In the genomic region with DNA sequence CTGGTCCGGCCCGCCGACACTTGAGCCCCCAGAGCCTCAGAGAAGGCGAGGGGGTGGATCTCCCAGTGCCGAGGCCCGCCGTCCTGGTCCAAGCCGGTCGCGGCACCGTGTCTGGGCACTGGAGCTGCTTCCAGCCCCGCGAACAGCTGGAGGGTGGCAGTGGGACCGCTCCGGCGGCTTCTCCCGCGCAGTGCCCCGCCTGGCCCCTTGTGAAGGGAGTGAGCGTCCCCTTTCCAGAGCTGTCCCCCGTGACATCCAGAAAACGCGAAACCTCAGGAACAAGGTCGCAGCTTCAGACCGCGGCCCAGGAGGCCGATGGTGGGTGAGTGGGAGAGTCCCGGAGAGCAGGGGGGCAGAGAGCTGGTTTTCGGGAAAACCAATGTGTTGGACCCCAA, we compare ENCODE assay signal across 1 cellular context.
A peak's percentile ranks its signal among the peaks of the same experiment; 100 is the strongest.
TF ChIP-seq lines count a peak whose summit lies in the region.

No MANE protein-coding gene starts in this region.

TF ChIP-seq in HepG2, 621 proteins besides CTCF, POLR2A, EP300 and RAD21 (continues in another document):
- TF ChIP-seq NFKB2 (CRISPR knock-in tag; IDR thresholded peaks at IDR 0.05; ENCODE audit: borderline replicate concordance) (0 out of 2 replicates have a peak, but pooled peaks have one; percentile 11), ZNF790 (CRISPR knock-in tag; IDR thresholded peaks at IDR 0.05; ENCODE audit: borderline replicate concordance) (0 out of 2 replicates have a peak, but pooled peaks have one; percentile 20), MEIS2 (CRISPR knock-in tag; IDR thresholded peaks at IDR 0.05) (0 out of 2 replicates have a peak, but pooled peaks have one; percentile 7), ZBTB42 (CRISPR knock-in tag; IDR thresholded peaks at IDR 0.05) (peak; percentile 11; the same call in 1 of the 2 replicates), HCFC1 (IDR thresholded peaks at IDR 0.05; ENCODE audit: low read depth, low read length) (no peak), ZNF713 (CRISPR knock-in tag; IDR thresholded peaks at IDR 0.05) (no peak), ZNF564 (CRISPR knock-in tag; IDR thresholded peaks at IDR 0.05) (0 out of 2 replicates have a peak, but pooled peaks have one; percentile 23), FOXA3 (CRISPR knock-in tag; IDR thresholded peaks at IDR 0.05) (no peak), ZNF557 (CRISPR knock-in tag; IDR thresholded peaks at IDR 0.05) (0 out of 2 replicates have a peak, but pooled peaks have one; percentile 4), ZFAT (CRISPR knock-in tag; conservative IDR thresholded peaks at IDR 0.05) (no peak), ZNF720 (CRISPR knock-in tag; IDR thresholded peaks at IDR 0.05) (no peak), POGZ (CRISPR knock-in tag; IDR thresholded peaks at IDR 0.05) (no peak), LCORL (IDR thresholded peaks at IDR 0.05) (no peak), LCORL (CRISPR knock-in tag; IDR thresholded peaks at IDR 0.05) (no peak)
- TF ChIP-seq, protein P1, sequence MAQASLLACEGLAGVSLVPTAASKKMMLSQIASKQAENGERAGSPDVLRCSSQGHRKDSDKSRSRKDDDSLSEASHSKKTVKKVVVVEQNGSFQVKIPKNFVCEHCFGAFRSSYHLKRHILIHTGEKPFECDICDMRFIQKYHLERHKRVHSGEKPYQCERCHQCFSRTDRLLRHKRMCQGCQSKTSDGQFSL (CRISPR knock-in tag; IDR thresholded peaks at IDR 0.05), result no peak; the same call in 1 of the 2 replicates
- TF ChIP-seq, protein P2, sequence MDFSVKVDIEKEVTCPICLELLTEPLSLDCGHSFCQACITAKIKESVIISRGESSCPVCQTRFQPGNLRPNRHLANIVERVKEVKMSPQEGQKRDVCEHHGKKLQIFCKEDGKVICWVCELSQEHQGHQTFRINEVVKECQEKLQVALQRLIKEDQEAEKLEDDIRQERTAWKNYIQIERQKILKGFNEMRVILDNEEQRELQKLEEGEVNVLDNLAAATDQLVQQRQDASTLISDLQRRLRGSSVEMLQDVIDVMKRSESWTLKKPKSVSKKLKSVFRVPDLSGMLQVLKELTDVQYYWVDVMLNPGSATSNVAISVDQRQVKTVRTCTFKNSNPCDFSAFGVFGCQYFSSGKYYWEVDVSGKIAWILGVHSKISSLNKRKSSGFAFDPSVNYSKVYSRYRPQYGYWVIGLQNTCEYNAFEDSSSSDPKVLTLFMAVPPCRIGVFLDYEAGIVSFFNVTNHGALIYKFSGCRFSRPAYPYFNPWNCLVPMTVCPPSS (IDR thresholded peaks at IDR 0.05), result no peak
- TF ChIP-seq, protein P3, sequence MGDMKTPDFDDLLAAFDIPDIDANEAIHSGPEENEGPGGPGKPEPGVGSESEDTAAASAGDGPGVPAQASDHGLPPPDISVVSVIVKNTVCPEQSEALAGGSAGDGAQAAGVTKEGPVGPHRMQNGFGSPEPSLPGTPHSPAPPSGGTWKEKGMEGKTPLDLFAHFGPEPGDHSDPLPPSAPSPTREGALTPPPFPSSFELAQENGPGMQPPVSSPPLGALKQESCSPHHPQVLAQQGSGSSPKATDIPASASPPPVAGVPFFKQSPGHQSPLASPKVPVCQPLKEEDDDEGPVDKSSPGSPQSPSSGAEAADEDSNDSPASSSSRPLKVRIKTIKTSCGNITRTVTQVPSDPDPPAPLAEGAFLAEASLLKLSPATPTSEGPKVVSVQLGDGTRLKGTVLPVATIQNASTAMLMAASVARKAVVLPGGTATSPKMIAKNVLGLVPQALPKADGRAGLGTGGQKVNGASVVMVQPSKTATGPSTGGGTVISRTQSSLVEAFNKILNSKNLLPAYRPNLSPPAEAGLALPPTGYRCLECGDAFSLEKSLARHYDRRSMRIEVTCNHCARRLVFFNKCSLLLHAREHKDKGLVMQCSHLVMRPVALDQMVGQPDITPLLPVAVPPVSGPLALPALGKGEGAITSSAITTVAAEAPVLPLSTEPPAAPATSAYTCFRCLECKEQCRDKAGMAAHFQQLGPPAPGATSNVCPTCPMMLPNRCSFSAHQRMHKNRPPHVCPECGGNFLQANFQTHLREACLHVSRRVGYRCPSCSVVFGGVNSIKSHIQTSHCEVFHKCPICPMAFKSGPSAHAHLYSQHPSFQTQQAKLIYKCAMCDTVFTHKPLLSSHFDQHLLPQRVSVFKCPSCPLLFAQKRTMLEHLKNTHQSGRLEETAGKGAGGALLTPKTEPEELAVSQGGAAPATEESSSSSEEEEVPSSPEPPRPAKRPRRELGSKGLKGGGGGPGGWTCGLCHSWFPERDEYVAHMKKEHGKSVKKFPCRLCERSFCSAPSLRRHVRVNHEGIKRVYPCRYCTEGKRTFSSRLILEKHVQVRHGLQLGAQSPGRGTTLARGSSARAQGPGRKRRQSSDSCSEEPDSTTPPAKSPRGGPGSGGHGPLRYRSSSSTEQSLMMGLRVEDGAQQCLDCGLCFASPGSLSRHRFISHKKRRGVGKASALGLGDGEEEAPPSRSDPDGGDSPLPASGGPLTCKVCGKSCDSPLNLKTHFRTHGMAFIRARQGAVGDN (CRISPR knock-in tag; IDR thresholded peaks at IDR 0.05), result peak; percentile 2
- TF ChIP-seq, protein P4, sequence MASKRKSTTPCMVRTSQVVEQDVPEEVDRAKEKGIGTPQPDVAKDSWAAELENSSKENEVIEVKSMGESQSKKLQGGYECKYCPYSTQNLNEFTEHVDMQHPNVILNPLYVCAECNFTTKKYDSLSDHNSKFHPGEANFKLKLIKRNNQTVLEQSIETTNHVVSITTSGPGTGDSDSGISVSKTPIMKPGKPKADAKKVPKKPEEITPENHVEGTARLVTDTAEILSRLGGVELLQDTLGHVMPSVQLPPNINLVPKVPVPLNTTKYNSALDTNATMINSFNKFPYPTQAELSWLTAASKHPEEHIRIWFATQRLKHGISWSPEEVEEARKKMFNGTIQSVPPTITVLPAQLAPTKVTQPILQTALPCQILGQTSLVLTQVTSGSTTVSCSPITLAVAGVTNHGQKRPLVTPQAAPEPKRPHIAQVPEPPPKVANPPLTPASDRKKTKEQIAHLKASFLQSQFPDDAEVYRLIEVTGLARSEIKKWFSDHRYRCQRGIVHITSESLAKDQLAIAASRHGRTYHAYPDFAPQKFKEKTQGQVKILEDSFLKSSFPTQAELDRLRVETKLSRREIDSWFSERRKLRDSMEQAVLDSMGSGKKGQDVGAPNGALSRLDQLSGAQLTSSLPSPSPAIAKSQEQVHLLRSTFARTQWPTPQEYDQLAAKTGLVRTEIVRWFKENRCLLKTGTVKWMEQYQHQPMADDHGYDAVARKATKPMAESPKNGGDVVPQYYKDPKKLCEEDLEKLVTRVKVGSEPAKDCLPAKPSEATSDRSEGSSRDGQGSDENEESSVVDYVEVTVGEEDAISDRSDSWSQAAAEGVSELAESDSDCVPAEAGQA (IDR thresholded peaks at IDR 0.05; ENCODE audit: low read depth), result no peak
- TF ChIP-seq, protein P4 (CRISPR knock-in tag; IDR thresholded peaks at IDR 0.05; ENCODE audit: borderline replicate concordance), result no peak
- TF ChIP-seq, protein P5, sequence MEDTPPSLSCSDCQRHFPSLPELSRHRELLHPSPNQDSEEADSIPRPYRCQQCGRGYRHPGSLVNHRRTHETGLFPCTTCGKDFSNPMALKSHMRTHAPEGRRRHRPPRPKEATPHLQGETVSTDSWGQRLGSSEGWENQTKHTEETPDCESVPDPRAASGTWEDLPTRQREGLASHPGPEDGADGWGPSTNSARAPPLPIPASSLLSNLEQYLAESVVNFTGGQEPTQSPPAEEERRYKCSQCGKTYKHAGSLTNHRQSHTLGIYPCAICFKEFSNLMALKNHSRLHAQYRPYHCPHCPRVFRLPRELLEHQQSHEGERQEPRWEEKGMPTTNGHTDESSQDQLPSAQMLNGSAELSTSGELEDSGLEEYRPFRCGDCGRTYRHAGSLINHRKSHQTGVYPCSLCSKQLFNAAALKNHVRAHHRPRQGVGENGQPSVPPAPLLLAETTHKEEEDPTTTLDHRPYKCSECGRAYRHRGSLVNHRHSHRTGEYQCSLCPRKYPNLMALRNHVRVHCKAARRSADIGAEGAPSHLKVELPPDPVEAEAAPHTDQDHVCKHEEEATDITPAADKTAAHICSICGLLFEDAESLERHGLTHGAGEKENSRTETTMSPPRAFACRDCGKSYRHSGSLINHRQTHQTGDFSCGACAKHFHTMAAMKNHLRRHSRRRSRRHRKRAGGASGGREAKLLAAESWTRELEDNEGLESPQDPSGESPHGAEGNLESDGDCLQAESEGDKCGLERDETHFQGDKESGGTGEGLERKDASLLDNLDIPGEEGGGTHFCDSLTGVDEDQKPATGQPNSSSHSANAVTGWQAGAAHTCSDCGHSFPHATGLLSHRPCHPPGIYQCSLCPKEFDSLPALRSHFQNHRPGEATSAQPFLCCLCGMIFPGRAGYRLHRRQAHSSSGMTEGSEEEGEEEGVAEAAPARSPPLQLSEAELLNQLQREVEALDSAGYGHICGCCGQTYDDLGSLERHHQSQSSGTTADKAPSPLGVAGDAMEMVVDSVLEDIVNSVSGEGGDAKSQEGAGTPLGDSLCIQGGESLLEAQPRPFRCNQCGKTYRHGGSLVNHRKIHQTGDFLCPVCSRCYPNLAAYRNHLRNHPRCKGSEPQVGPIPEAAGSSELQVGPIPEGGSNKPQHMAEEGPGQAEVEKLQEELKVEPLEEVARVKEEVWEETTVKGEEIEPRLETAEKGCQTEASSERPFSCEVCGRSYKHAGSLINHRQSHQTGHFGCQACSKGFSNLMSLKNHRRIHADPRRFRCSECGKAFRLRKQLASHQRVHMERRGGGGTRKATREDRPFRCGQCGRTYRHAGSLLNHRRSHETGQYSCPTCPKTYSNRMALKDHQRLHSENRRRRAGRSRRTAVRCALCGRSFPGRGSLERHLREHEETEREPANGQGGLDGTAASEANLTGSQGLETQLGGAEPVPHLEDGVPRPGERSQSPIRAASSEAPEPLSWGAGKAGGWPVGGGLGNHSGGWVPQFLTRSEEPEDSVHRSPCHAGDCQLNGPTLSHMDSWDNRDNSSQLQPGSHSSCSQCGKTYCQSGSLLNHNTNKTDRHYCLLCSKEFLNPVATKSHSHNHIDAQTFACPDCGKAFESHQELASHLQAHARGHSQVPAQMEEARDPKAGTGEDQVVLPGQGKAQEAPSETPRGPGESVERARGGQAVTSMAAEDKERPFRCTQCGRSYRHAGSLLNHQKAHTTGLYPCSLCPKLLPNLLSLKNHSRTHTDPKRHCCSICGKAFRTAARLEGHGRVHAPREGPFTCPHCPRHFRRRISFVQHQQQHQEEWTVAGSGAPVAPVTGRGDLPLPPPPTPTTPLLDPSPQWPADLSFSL (CRISPR knock-in tag; IDR thresholded peaks at IDR 0.05), result no peak
- TF ChIP-seq, protein P6, sequence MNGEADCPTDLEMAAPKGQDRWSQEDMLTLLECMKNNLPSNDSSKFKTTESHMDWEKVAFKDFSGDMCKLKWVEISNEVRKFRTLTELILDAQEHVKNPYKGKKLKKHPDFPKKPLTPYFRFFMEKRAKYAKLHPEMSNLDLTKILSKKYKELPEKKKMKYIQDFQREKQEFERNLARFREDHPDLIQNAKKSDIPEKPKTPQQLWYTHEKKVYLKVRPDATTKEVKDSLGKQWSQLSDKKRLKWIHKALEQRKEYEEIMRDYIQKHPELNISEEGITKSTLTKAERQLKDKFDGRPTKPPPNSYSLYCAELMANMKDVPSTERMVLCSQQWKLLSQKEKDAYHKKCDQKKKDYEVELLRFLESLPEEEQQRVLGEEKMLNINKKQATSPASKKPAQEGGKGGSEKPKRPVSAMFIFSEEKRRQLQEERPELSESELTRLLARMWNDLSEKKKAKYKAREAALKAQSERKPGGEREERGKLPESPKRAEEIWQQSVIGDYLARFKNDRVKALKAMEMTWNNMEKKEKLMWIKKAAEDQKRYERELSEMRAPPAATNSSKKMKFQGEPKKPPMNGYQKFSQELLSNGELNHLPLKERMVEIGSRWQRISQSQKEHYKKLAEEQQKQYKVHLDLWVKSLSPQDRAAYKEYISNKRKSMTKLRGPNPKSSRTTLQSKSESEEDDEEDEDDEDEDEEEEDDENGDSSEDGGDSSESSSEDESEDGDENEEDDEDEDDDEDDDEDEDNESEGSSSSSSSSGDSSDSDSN (CRISPR knock-in tag; IDR thresholded peaks at IDR 0.05), result no peak; the same call in 1 of the 2 replicates
- TF ChIP-seq, protein P7, sequence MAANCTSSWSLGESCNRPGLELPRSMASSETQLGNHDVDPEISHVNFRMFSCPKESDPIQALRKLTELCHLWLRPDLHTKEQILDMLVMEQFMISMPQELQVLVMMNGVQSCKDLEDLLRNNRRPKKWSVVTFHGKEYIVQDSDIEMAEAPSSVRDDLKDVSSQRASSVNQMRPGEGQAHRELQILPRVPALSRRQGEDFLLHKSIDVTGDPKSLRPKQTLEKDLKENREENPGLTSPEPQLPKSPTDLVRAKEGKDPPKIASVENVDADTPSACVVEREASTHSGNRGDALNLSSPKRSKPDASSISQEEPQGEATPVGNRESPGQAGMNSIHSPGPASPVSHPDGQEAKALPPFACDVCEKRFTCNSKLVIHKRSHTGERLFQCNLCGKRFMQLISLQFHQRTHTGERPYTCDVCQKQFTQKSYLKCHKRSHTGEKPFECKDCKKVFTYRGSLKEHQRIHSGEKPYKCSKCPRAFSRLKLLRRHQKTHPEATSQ (CRISPR knock-in tag; IDR thresholded peaks at IDR 0.05; ENCODE audit: borderline replicate concordance), result no peak
- TF ChIP-seq, protein P8, sequence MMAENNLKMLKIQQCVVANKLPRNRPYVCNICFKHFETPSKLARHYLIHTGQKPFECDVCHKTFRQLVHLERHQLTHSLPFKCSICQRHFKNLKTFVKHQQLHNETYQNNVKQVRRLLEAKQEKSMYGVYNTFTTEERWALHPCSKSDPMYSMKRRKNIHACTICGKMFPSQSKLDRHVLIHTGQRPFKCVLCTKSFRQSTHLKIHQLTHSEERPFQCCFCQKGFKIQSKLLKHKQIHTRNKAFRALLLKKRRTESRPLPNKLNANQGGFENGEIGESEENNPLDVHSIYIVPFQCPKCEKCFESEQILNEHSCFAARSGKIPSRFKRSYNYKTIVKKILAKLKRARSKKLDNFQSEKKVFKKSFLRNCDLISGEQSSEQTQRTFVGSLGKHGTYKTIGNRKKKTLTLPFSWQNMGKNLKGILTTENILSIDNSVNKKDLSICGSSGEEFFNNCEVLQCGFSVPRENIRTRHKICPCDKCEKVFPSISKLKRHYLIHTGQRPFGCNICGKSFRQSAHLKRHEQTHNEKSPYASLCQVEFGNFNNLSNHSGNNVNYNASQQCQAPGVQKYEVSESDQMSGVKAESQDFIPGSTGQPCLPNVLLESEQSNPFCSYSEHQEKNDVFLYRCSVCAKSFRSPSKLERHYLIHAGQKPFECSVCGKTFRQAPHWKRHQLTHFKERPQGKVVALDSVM (CRISPR knock-in tag; IDR thresholded peaks at IDR 0.05), result no peak
